Comparison of ENCODE assay signal across 8 cellular contexts in genomic region chr7:127514499-127514898, GRCh38.
DNase-seq lines count a peak whose midpoint lies in the region; ATAC-seq lines count a peak whose summit lies in the region.

No MANE protein-coding gene starts in this region.

- H3K4me1 Mint-ChIP-seq in stimulated activated naive B cell treated with anti-CD40 and anti-IgM and Interleukin-4, amounts not matched to agents 10 μg/mL and 1 μg/mL and 100 μg/mL, for 72 hours = no peaks in the 10 kb centered on the region

- H3K27ac Mint-ChIP-seq in stimulated activated naive B cell treated with anti-CD40 and anti-IgM and Interleukin-4, amounts not matched to agents 10 μg/mL and 1 μg/mL and 100 μg/mL, for 72 hours = no peak overlapping the region

- H3K27me3 Mint-ChIP-seq in stimulated activated naive B cell treated with anti-CD40 and anti-IgM and Interleukin-4, amounts not matched to agents 10 μg/mL and 1 μg/mL and 100 μg/mL, for 72 hours = peaks cover 23 to 48% of the 10 kb centered on the region in 2 donors

- ATAC-seq in stimulated activated naive B cell treated with anti-CD40 and anti-IgM and Interleukin-4, amounts not matched to agents 10 μg/mL and 1 μg/mL and 100 μg/mL, for 72 hours (replicated peaks) = peak; percentile 58 to 65
- ATAC-seq in HG03135 (IDR thresholded peaks at IDR 0.05; ENCODE audit: unreplicated experiment) = no peak

- H3K9me3 Mint-ChIP-seq in stimulated activated naive B cell treated with anti-CD40 and anti-IgM and Interleukin-4, amounts not matched to agents 10 μg/mL and 1 μg/mL and 100 μg/mL, for 72 hours = no peaks in the 10 kb centered on the region

- no peaks in the 10 kb centered on the region for H3K36me3 Mint-ChIP-seq in stimulated activated naive B cell treated with anti-CD40 and anti-IgM and Interleukin-4, amounts not matched to agents 10 μg/mL and 1 μg/mL and 100 μg/mL, for 72 hours

- no peak overlapping the region for H3K4me3 Mint-ChIP-seq in stimulated activated naive B cell treated with anti-CD40 and anti-IgM and Interleukin-4, amounts not matched to agents 10 μg/mL and 1 μg/mL and 100 μg/mL, for 72 hours

- peak; percentile 32 for DNase-seq in NCI-H510A treated with DMSO at 0.1 percent for 48 hours (lab: John Stamatoyannopoulos, UW)
- DNase-seq in NCI-H510A (lab: John Stamatoyannopoulos, UW) = no peak
- DNase-seq in LoVo (ENCODE audit: low spot score) = peak; percentile 39
- DNase-seq in SHP77 (lab: John Stamatoyannopoulos, UW) = peak; percentile 25 to 34
- DNase-seq in foreskin melanocyte = peak; percentile 20
- DNase-seq in stimulated activated naive B cell treated with anti-CD40 and anti-IgM and Interleukin-4, amounts not matched to agents 10 μg/mL and 1 μg/mL and 100 μg/mL, for 72 hours = no peak
- DNase-seq in stimulated activated CD4-positive, alpha-beta T cell treated with anti-CD3 and anti-CD28 coated beads, Interleukin-12 subunit alpha, Interleukin-12 subunit beta, amount 100 ng/mL, for 4 hours = no peak

Comparison
In these comparisons a context has a peak if more than half of its experiments do, and no peak if none do; other contexts are left out.
1. DNase-seq: peak in NCI-H510A treated with DMSO at 0.1 percent for 48 hours (single experiment), LoVo (single experiment), SHP77 (2 of 2) and foreskin melanocyte (single experiment); none in NCI-H510A (single experiment), stimulated activated naive B cell treated with anti-CD40 and anti-IgM and Interleukin-4, amounts not matched to agents 10 μg/mL and 1 μg/mL and 100 μg/mL, for 72 hours (single experiment) and stimulated activated CD4-positive, alpha-beta T cell treated with anti-CD3 and anti-CD28 coated beads, Interleukin-12 subunit alpha, Interleukin-12 subunit beta, amount 100 ng/mL, for 4 hours (single experiment).